26 cellular contexts compared by ENCODE assay signal in the genomic region with DNA sequence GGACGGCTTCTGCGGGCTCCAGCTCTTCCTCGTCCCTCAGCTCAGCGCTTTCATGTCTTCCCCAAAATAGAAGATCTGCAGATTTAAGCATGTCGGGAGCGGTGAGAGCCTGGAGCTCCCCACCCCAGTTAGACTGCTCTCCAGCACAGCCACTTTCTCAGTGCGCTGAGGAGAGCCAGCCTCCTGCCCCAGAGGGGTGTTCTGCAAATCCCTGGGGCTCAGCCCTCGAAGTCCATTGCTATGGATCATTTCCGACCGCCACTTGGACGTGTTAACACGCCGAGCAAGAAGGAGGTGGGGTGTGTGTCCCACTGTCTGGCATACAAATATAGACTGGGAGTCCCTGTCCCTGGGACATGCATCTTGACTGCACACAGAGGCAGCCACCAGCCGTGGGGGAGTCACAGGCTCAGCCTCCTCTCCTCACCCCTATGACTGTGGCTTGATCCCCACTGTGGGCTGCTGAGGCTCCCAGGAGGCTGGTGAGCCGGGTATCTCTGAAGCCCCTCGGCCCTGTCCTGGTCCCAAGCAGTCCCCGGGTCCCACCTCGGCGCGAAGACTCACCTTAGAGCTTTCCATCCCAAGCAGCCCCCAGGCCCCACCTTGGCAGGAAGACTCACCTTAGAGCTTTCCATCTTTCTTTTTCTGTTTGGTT. TPM values are rescaled to one million over a fixed set of nuclear protein-coding genes. Genes with fewer than 3 reads are reported as not detected.
DNase-seq lines count a peak whose midpoint lies in the region; ATAC-seq and TF ChIP-seq lines count a peak whose summit lies in the region.
"Had no signal": no experiment of that assay in that cellular context is flagged by ENCODE, and none has a peak within 500 bp of the region (broad histone marks: within the 10 kb centered on the region; RNA-seq: fewer than 3 reads in every experiment).

No MANE protein-coding gene starts in this region.

- peaks cover 5% of the 10 kb centered on the region for H3K9me3 Mint-ChIP-seq in natural killer cell treated with Interleukin-12 subunit alpha and Interleukin-12 subunit beta and Interleukin-15 and Interleukin-18, amount 100 ng/mL, for 72 hours
- H3K9me3 Mint-ChIP-seq in natural killer cell: peaks cover under 1 to 5% of the 10 kb centered on the region in 2 donors
- peaks cover 5% of the 10 kb centered on the region for H3K9me3 Mint-ChIP-seq in stimulated activated memory B cell treated with anti-CD40 and anti-IgM and Interleukin-4, amounts not matched to agents 10 μg/mL and 1 μg/mL and 100 μg/mL, for 72 hours

- peaks cover 5% of the 10 kb centered on the region for H3K9me3 ChIP-seq in lower lobe of right lung
- H3K9me3 ChIP-seq: BE2C had no signal

- peak; percentile 17 for DNase-seq in activated CD4-positive, CD25-positive, alpha-beta regulatory T cell treated with anti-CD3 and anti-CD28 coated beads, Interleukin-2, amount 50 U/mL, for 72 hours
- DNase-seq in natural killer cell treated with Interleukin-12 subunit alpha and Interleukin-12 subunit beta and Interleukin-15 and Interleukin-18, amount 100 ng/mL, for 72 hours (ENCODE audit: low spot score): peak; percentile 54
- DNase-seq in natural killer cell (no peak), lower lobe of right lung (peak; percentile 42), NCI-H1105 treated with DMSO at 0.1 percent for 48 hours (lab: John Stamatoyannopoulos, UW) (no peak)
- DNase-seq in stimulated activated CD4-positive, alpha-beta T cell treated with anti-CD3 and anti-CD28 coated beads, Interleukin-1b, Interleukin-23, amount 100 ng/mL, for 48 hours: no peak
- DNase-seq: BE2C; Calu3; CD8-positive, alpha-beta memory T cell; DMS79 treated with DMSO at 0.1 percent for 48 hours; GF-D8; GOT3; KG1; MG63; NCI-H1417; NCI-H1694 treated with DMSO at 0.1 percent for 48 hours; NCI-H2081; NCI-H2227 treated with DMSO at 0.1 percent for 48 hours; NCI-H526 treated with DMSO at 0.1 percent for 48 hours; SHP77 treated with DMSO at 0.1 percent for 48 hours had no signal

- H3K4me1 Mint-ChIP-seq in natural killer cell treated with Interleukin-12 subunit alpha and Interleukin-12 subunit beta and Interleukin-15 and Interleukin-18, amount 100 ng/mL, for 72 hours (ENCODE audit: low read depth in 2 of 2): no peaks in the 10 kb centered on the region
- H3K4me1 Mint-ChIP-seq in natural killer cell: no peaks in the 10 kb centered on the region
- H3K4me1 Mint-ChIP-seq in stimulated activated memory B cell treated with anti-CD40 and anti-IgM and Interleukin-4, amounts not matched to agents 10 μg/mL and 1 μg/mL and 100 μg/mL, for 72 hours: no peaks in the 10 kb centered on the region
- H3K4me1 Mint-ChIP-seq: CD14-positive monocyte; CD8-positive, alpha-beta memory T cell had no signal

- H3K27me3 Mint-ChIP-seq in natural killer cell treated with Interleukin-12 subunit alpha and Interleukin-12 subunit beta and Interleukin-15 and Interleukin-18, amount 100 ng/mL, for 72 hours: peaks cover 17 to 18% of the 10 kb centered on the region in 2 donors
- H3K27me3 Mint-ChIP-seq in natural killer cell (ENCODE audit: low read depth in 2 of 2): peaks cover 8 to 22% of the 10 kb centered on the region in 2 donors
- H3K27me3 Mint-ChIP-seq in stimulated activated memory B cell treated with anti-CD40 and anti-IgM and Interleukin-4, amounts not matched to agents 10 μg/mL and 1 μg/mL and 100 μg/mL, for 72 hours: peaks cover 26% of the 10 kb centered on the region

- no peaks in the 10 kb centered on the region for H3K36me3 ChIP-seq in lower lobe of right lung
- H3K36me3 ChIP-seq: BE2C, HAP-1, MG63 had no signal

- no peak overlapping the region for H3K4me3 Mint-ChIP-seq in natural killer cell treated with Interleukin-12 subunit alpha and Interleukin-12 subunit beta and Interleukin-15 and Interleukin-18, amount 100 ng/mL, for 72 hours
- no peak overlapping the region for H3K4me3 Mint-ChIP-seq in natural killer cell
- H3K4me3 Mint-ChIP-seq in stimulated activated memory B cell treated with anti-CD40 and anti-IgM and Interleukin-4, amounts not matched to agents 10 μg/mL and 1 μg/mL and 100 μg/mL, for 72 hours: no peak overlapping the region
- H3K4me3 Mint-ChIP-seq: CD14-positive monocyte; CD8-positive, alpha-beta memory T cell had no signal

- intact Hi-C loops in natural killer cell (cut with micrococcal nuclease): no loop called here
- intact Hi-C loops in lower lobe of right lung (cut with DNase I): no loop called here

- ATAC-seq in activated CD4-positive, CD25-positive, alpha-beta regulatory T cell treated with anti-CD3 and anti-CD28 coated beads, Interleukin-2, amount 50 U/mL, for 24 hours: no peak
- no peak for ATAC-seq in natural killer cell treated with Interleukin-12 subunit alpha and Interleukin-12 subunit beta and Interleukin-15 and Interleukin-18, amount 100 ng/mL, for 72 hours
- ATAC-seq in natural killer cell (no peak), lower lobe of right lung (no peak)
- ATAC-seq in stimulated activated memory B cell treated with anti-CD40 and anti-IgM and Interleukin-4, amounts not matched to agents 10 μg/mL and 1 μg/mL and 100 μg/mL, for 72 hours: peak; percentile 34

- TF ChIP-seq CTCF in natural killer cell (IDR thresholded peaks at IDR 0.05): no peak
- no peak for TF ChIP-seq CTCF in lower lobe of right lung (IDR thresholded peaks at IDR 0.05)

- H3K27ac ChIP-seq in lower lobe of right lung: no peak overlapping the region
- H3K27ac ChIP-seq: 22Rv1, RWPE1 had no signal

- no peaks in the 10 kb centered on the region for H3K4me1 ChIP-seq in lower lobe of right lung
- H3K4me1 ChIP-seq: BE2C, HAP-1 had no signal

- H3K27me3 ChIP-seq in lower lobe of right lung (ENCODE audit: low read depth): no peaks in the 10 kb centered on the region
- H3K27me3 ChIP-seq: BE2C, MG63 had no signal

- no peak overlapping the region for H3K4me3 ChIP-seq in lower lobe of right lung
- H3K4me3 ChIP-seq: HAP-1, MG63 had no signal

- H3K36me3 Mint-ChIP-seq in natural killer cell treated with Interleukin-12 subunit alpha and Interleukin-12 subunit beta and Interleukin-15 and Interleukin-18, amount 100 ng/mL, for 72 hours: peaks cover 7% of the 10 kb centered on the region
- H3K36me3 Mint-ChIP-seq in natural killer cell: peaks cover 5% of the 10 kb centered on the region
- H3K36me3 Mint-ChIP-seq in stimulated activated memory B cell treated with anti-CD40 and anti-IgM and Interleukin-4, amounts not matched to agents 10 μg/mL and 1 μg/mL and 100 μg/mL, for 72 hours: peaks cover 3% of the 10 kb centered on the region
- H3K36me3 Mint-ChIP-seq: CD14-positive monocyte had no signal

- H3K27ac Mint-ChIP-seq in natural killer cell treated with Interleukin-12 subunit alpha and Interleukin-12 subunit beta and Interleukin-15 and Interleukin-18, amount 100 ng/mL, for 72 hours: no peak overlapping the region
- H3K27ac Mint-ChIP-seq in natural killer cell: no peak overlapping the region
- H3K27ac Mint-ChIP-seq in stimulated activated memory B cell treated with anti-CD40 and anti-IgM and Interleukin-4, amounts not matched to agents 10 μg/mL and 1 μg/mL and 100 μg/mL, for 72 hours: no peak overlapping the region
- H3K27ac Mint-ChIP-seq: CD14-positive monocyte; CD8-positive, alpha-beta memory T cell had no signal

RNA-seq across cellular contexts. Expression of a gene that starts 30.0 kb away (rescaled TPM):
- total RNA-seq in natural killer cell treated with Interleukin-12 subunit alpha and Interleukin-12 subunit beta and Interleukin-15 and Interleukin-18, amount 100 ng/mL, for 72 hours: 10 to 100 TPM; 12.4 to 17.0 TPM
- 10 to 100 TPM; 24.4 to 35.0 (median 25.5) TPM for total RNA-seq in natural killer cell
- 139 TPM for total RNA-seq in lower lobe of right lung

Comparison
In these comparisons a context has a peak if more than half of its experiments do, and no peak if none do; other contexts are left out.
1. DNase-seq: peak in activated CD4-positive, CD25-positive, alpha-beta regulatory T cell treated with anti-CD3 and anti-CD28 coated beads, Interleukin-2, amount 50 U/mL, for 72 hours (single experiment), natural killer cell treated with Interleukin-12 subunit alpha and Interleukin-12 subunit beta and Interleukin-15 and Interleukin-18, amount 100 ng/mL, for 72 hours (single experiment) and lower lobe of right lung (single experiment); none in natural killer cell (single experiment), NCI-H1105 treated with DMSO at 0.1 percent for 48 hours (single experiment) and stimulated activated CD4-positive, alpha-beta T cell treated with anti-CD3 and anti-CD28 coated beads, Interleukin-1b, Interleukin-23, amount 100 ng/mL, for 48 hours (single experiment).